Comparison of ENCODE assay signal across 1 cellular context in genomic region chr1:234770924-234771540, GRCh38.
TF ChIP-seq lines count a peak whose summit lies in the region.

No MANE protein-coding gene starts in this region.

TF ChIP-seq in SK-N-SH, 30 proteins besides CTCF, POLR2A, EP300 and RAD21 (continued from another document):
- TF ChIP-seq, protein P1, sequence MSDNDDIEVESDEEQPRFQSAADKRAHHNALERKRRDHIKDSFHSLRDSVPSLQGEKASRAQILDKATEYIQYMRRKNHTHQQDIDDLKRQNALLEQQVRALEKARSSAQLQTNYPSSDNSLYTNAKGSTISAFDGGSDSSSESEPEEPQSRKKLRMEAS (IDR thresholded peaks at IDR 0.05; ENCODE audit: low read depth), result no peak
- TF ChIP-seq GABPA (IDR thresholded peaks at IDR 0.05; ENCODE audit: low read depth) (no peak), RFX5 (IDR thresholded peaks at IDR 0.05; ENCODE audit: low read length) (no peak), POLR2AphosphoS5 (IDR thresholded peaks at IDR 0.05; ENCODE audit: low read depth, low read length) (no peak), GATA2 (CRISPR knock-in tag; IDR thresholded peaks at IDR 0.05) (no peak), EZH2phosphoT487 (IDR thresholded peaks at IDR 0.05; ENCODE audit: borderline replicate concordance, low read depth) (no peak), JUND (IDR thresholded peaks at IDR 0.05) (no peak)
- TF ChIP-seq, protein P2, sequence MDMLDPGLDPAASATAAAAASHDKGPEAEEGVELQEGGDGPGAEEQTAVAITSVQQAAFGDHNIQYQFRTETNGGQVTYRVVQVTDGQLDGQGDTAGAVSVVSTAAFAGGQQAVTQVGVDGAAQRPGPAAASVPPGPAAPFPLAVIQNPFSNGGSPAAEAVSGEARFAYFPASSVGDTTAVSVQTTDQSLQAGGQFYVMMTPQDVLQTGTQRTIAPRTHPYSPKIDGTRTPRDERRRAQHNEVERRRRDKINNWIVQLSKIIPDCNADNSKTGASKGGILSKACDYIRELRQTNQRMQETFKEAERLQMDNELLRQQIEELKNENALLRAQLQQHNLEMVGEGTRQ (IDR thresholded peaks at IDR 0.05; ENCODE audit: borderline replicate concordance, low read depth, low read length), result no peak
